18 cellular contexts compared by ENCODE assay signal in genomic region chr17:14815079-14815478, GRCh38.
"Had no signal": no experiment of that assay in that cellular context is flagged by ENCODE, and none has a peak within 500 bp of the region (broad histone marks: within the 10 kb centered on the region; RNA-seq: fewer than 3 reads in every experiment).

No MANE protein-coding gene starts in this region.

- H3K4me3 Mint-ChIP-seq: activated T-cell treated with anti-CD3 and anti-CD28 coated beads, Interleukin-2, amount 50 U/mL, for 24 hours; endodermal cell; nephron progenitor cell; stimulated activated naive CD8-positive, alpha-beta T cell treated with anti-CD3 and anti-CD28 coated beads, Interleukin-15, Interleukin-2, amounts not matched to agents 100 ng/mL and 50 ng/mL, for 24 hours; T-helper 17 cell had no signal

- H3K27ac Mint-ChIP-seq: activated T-cell treated with anti-CD3 and anti-CD28 coated beads, Interleukin-2, amount 50 U/mL, for 24 hours; endodermal cell; nephron progenitor cell; stimulated activated naive CD8-positive, alpha-beta T cell treated with anti-CD3 and anti-CD28 coated beads, Interleukin-15, Interleukin-2, amounts not matched to agents 100 ng/mL and 50 ng/mL, for 24 hours; T-helper 17 cell had no signal

- ATAC-seq: right cardiac atrium, T-helper 17 cell, upper lobe of right lung had no signal

- DNase-seq: activated CD4-positive, alpha-beta T cell treated with anti-CD3 and anti-CD28 coated beads, Interleukin-2, amount 50 U/mL, for 1 hour; activated gamma-delta T cell treated with Interleukin-2 at 50 U/mL for 16 hours; activated T-cell treated with anti-CD3 and anti-CD28 coated beads, Interleukin-2, amount 50 U/mL, for 24 hours; endodermal cell; hypothalamus; mesendoderm; nephron progenitor cell; right cardiac atrium; SJCRH30; stimulated activated CD4-positive, alpha-beta T cell treated with anti-CD3 and anti-CD28 coated beads, Interleukin-15, amount 100 ng/mL, for 24 hours; stimulated activated CD4-positive, alpha-beta T cell treated with anti-CD3 and anti-CD28 coated beads, Interleukin-4, amount 100 ng/mL, for 1 hour; T-helper 17 cell; testis; upper lobe of right lung had no signal

- H3K4me1 Mint-ChIP-seq: nephron progenitor cell had no signal

- H3K4me1 ChIP-seq: prostate gland, SJCRH30, testis, upper lobe of right lung had no signal

- H3K27me3 ChIP-seq: cardiac muscle cell, SJCRH30, testis, upper lobe of right lung had no signal

- H3K27ac ChIP-seq: cardiac muscle cell, prostate gland, SJCRH30, skin epidermis, testis, upper lobe of right lung had no signal

- H3K9me3 Mint-ChIP-seq: activated T-cell treated with anti-CD3 and anti-CD28 coated beads, Interleukin-2, amount 50 U/mL, for 24 hours; stimulated activated naive CD8-positive, alpha-beta T cell treated with anti-CD3 and anti-CD28 coated beads, Interleukin-15, Interleukin-2, amounts not matched to agents 100 ng/mL and 50 ng/mL, for 24 hours had no signal
